ENCODE assay signal across 10 cellular contexts in the genomic region with DNA sequence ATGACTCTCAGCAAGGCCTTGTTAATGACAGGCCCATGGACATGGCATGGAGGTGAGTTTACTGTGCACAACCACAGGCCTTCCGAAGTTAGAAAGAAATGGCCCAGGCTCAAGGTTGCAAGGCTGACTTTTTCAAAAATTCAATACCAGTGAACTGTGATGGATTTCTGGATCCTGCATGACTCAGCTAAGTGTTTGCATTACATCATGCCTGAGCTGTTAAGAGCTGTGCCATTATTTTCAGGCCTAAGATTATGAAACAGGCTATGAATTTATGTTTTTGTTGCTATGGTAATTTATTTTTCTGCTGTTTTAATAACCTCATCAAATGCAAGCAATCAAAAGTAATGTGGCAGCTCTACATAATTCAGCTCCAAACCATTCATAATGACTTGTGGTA.
DNase-seq lines count a peak whose midpoint lies in the region; ATAC-seq lines count a peak whose summit lies in the region.
"Had no signal": no experiment of that assay in that cellular context is flagged by ENCODE, and none has a peak within 500 bp of the region (broad histone marks: within the 10 kb centered on the region; RNA-seq: fewer than 3 reads in every experiment).

No MANE protein-coding gene starts in this region.

- DNase-seq in Caki2 (ENCODE audit: low read depth) (peak; percentile 46), NCI-H446 treated with DMSO at 0.1 percent for 48 hours (lab: John Stamatoyannopoulos, UW) (peak; percentile 22), non-pigmented ciliary epithelial cell (ENCODE audit: low read depth) (peak; percentile 74), NCI-H2227 treated with DMSO at 0.1 percent for 48 hours (lab: John Stamatoyannopoulos, UW) (no peak)
- DNase-seq: activated effector memory CD4-positive, alpha-beta T cell treated with Interleukin-2 at 50 U/mL for 16 hours; stomach had no signal

- ATAC-seq in esophagus mucosa: peak; percentile 37
- ATAC-seq in GM21737 (IDR thresholded peaks at IDR 0.05; ENCODE audit: unreplicated experiment): no peak
- ATAC-seq in HG02970 (IDR thresholded peaks at IDR 0.05; ENCODE audit: low FRiP score, unreplicated experiment): no peak
- ATAC-seq in GM19463 (IDR thresholded peaks at IDR 0.05; ENCODE audit: unreplicated experiment): no peak

- in situ Hi-C loops in Caki2 (cut with HindIII; ENCODE audit: low pct_unique_long_range_greater_than_20kb, low sequenced_read_pairs): no loop called here
